In the genomic region with DNA sequence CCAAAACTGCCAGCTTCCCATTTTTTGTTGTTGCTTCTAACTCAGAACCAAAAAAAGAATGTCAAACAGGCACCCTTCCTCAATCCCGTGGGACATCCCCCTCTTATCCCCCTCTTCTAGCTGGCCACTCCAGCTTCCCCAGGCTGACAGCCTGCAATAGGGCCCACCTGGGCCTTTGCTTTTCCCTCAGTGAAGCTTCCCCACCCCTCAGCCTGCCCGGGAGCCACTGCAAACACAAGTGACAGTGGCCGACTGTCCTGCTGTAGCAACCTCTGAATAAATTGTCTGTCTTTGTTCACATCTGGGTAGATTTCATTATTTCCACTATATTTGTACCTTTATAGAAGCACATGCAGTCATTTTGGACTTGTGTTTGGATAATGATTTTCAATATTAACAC, we compare ENCODE assay signal across 12 cellular contexts.
DNase-seq lines count a peak whose midpoint lies in the region; ATAC-seq, FAIRE-seq and TF ChIP-seq lines count a peak whose summit lies in the region.
"Had no signal": no experiment of that assay in that cellular context is flagged by ENCODE, and none has a peak within 500 bp of the region (broad histone marks: within the 10 kb centered on the region; RNA-seq: fewer than 3 reads in every experiment).

No MANE protein-coding gene starts in this region.

- H2AK5ac ChIP-seq in mesenchymal stem cell (ENCODE audit: low read length, severe bottlenecking), result no peak overlapping the region

- H2BK12ac ChIP-seq in mesenchymal stem cell (ENCODE audit: low read length in 2 of 2), result no peak overlapping the region

- no peaks in the 10 kb centered on the region for H3K36me3 ChIP-seq in GM23248 (ENCODE audit: low read depth)
- no peaks in the 10 kb centered on the region for H3K36me3 ChIP-seq in astrocyte (ENCODE audit: insufficient read depth, low read length)
- no peaks in the 10 kb centered on the region for H3K36me3 ChIP-seq in mesenchymal stem cell (ENCODE audit: control insufficient read depth in 1 of 2, insufficient read depth in 2 of 2, low read depth in 1 of 2, low read length in 2 of 2)
- H3K36me3 ChIP-seq in spleen, result no peaks in the 10 kb centered on the region
- no peaks in the 10 kb centered on the region for H3K36me3 ChIP-seq in effector memory CD4-positive, alpha-beta T cell (ENCODE audit: control insufficient read depth, insufficient read depth, low read length)

- H2BK5ac ChIP-seq in mesenchymal stem cell (ENCODE audit: low read depth, low read length, poor library complexity, severe bottlenecking), result no peak overlapping the region

- H2BK15ac ChIP-seq in mesenchymal stem cell (ENCODE audit: low read depth, poor library complexity, severe bottlenecking), result no peak overlapping the region

- H3K27me3 ChIP-seq in GM23248 (replicated peaks; ENCODE audit: insufficient read depth) (no peaks in the 10 kb centered on the region; the same call in 1 of the 2 replicates), astrocyte (ENCODE audit: insufficient read depth, low read length) (no peaks in the 10 kb centered on the region), mesenchymal stem cell (ENCODE audit: control insufficient read depth in 1 of 2, insufficient read depth in 1 of 2, low read length in 2 of 2) (peaks cover 9 to 35% of the 10 kb centered on the region in 2 experiments), spleen (replicated peaks in 1 of 7) (peaks cover 0 to 4% (median 0%) of the 10 kb centered on the region in 7 donors)
- no peaks in the 10 kb centered on the region for H3K27me3 ChIP-seq in effector memory CD4-positive, alpha-beta T cell (replicated peaks; ENCODE audit: control insufficient read depth, insufficient read depth, low read length, poor library complexity, severe bottlenecking)

- H3K4me3 ChIP-seq in GM23248 (no peak overlapping the region), astrocyte (ENCODE audit: insufficient read depth, low read depth, low read length) (no peak overlapping the region), mesenchymal stem cell (ENCODE audit: insufficient read depth in 1 of 2, low read depth in 1 of 2, low read length in 2 of 2) (no peak overlapping the region), spleen (no peak overlapping the region)
- no peak overlapping the region for H3K4me3 ChIP-seq in effector memory CD4-positive, alpha-beta T cell (ENCODE audit: insufficient read depth, low read depth, low read length, poor library complexity, severe bottlenecking)
- H3K4me3 ChIP-seq: A549 had no signal

- H3K4me2 ChIP-seq in GM23248 (ENCODE audit: unreplicated experiment), result peak overlapping the region; percentile 26
- peak overlapping the region; percentile 32 for H3K4me2 ChIP-seq in astrocyte (ENCODE audit: low read length)
- no peak overlapping the region for H3K4me2 ChIP-seq in mesenchymal stem cell (ENCODE audit: low read length, poor library complexity, severe bottlenecking)
- H3K4me2 ChIP-seq: A549 had no signal

- H3F3A ChIP-seq in GM23248 (ENCODE audit: insufficient read depth), result no peaks in the 10 kb centered on the region

- H3K27me3 Mint-ChIP-seq in astrocyte (ENCODE audit: low read depth, unreplicated experiment), result peaks cover 47% of the 10 kb centered on the region

- no peak for TF ChIP-seq CTCF in astrocyte (IDR thresholded peaks at IDR 0.05; ENCODE audit: insufficient read depth, low read depth, low read length)
- no peak for TF ChIP-seq CTCF in spleen (IDR thresholded peaks at IDR 0.05 in 8 of 11, conservative IDR thresholded peaks at IDR 0.05 in 3 of 11)

- H3K14ac ChIP-seq in mesenchymal stem cell (ENCODE audit: low read length in 2 of 2), result no peak overlapping the region

- no peak overlapping the region for H3K9ac ChIP-seq in GM23248
- no peak overlapping the region for H3K9ac ChIP-seq in astrocyte (ENCODE audit: low read length)
- H3K9ac ChIP-seq in mesenchymal stem cell (ENCODE audit: low read length), result no peak overlapping the region

- TF ChIP-seq POLR2A in spleen (IDR thresholded peaks at IDR 0.05), result no peak

- no peak overlapping the region for H4K8ac ChIP-seq in mesenchymal stem cell (ENCODE audit: low read length)

- FAIRE-seq in astrocyte (lab: Jason Lieb, UNC), result no peak
- FAIRE-seq: A549, GM18507 had no signal

- H3K4me1 ChIP-seq in GM23248 (ENCODE audit: insufficient read depth) (peaks cover 9% of the 10 kb centered on the region), astrocyte (ENCODE audit: insufficient read depth, low read length) (no peaks in the 10 kb centered on the region), mesenchymal stem cell (ENCODE audit: control insufficient read depth, insufficient read depth, low read depth, low read length) (peaks cover 4% of the 10 kb centered on the region), spleen (no peaks in the 10 kb centered on the region)
- H3K4me1 ChIP-seq in effector memory CD4-positive, alpha-beta T cell (ENCODE audit: control insufficient read depth, insufficient read depth, low read length, poor library complexity, severe bottlenecking), result no peaks in the 10 kb centered on the region
- H3K4me1 ChIP-seq: A549 had no signal

- H3K9me2 ChIP-seq in GM23248 (ENCODE audit: insufficient read depth), result no peaks in the 10 kb centered on the region

- H3K79me2 ChIP-seq in GM23248 (ENCODE audit: insufficient read depth) (no peaks in the 10 kb centered on the region), astrocyte (ENCODE audit: insufficient read depth, low read length) (no peaks in the 10 kb centered on the region)

- no peaks in the 10 kb centered on the region for H3K9me3 ChIP-seq in GM23248 (ENCODE audit: low read depth)
- H3K9me3 ChIP-seq in astrocyte (ENCODE audit: insufficient read depth, low read depth, low read length), result no peaks in the 10 kb centered on the region
- no peaks in the 10 kb centered on the region for H3K9me3 ChIP-seq in mesenchymal stem cell (ENCODE audit: control insufficient read depth, low read length)
- H3K9me3 ChIP-seq in spleen, result no peaks in the 10 kb centered on the region
- H3K9me3 ChIP-seq in effector memory CD4-positive, alpha-beta T cell (ENCODE audit: control insufficient read depth, low read length), result no peaks in the 10 kb centered on the region
- H3K9me3 ChIP-seq: A549 had no signal

- H2BK120ac ChIP-seq in mesenchymal stem cell (ENCODE audit: low read depth, low read length), result no peak overlapping the region

- H4K20me1 ChIP-seq in GM23248 (ENCODE audit: insufficient read depth), result no peaks in the 10 kb centered on the region
- no peaks in the 10 kb centered on the region for H4K20me1 ChIP-seq in astrocyte (ENCODE audit: insufficient read depth, low read length)

- DNase-seq in GM23248 (no peak), astrocyte (ENCODE audit: low read depth) (no peak), mesenchymal stem cell (peak; percentile 2), spleen (peak; percentile 37)
- DNase-seq in activated T-cell treated with anti-CD3 and anti-CD28 coated beads, Interleukin-2, amount 50 U/mL, for 48 hours, result no peak
- DNase-seq in effector memory CD4-positive, alpha-beta T cell, result no peak
- DNase-seq: CD8-positive, alpha-beta memory T cell; GOT3; H9 had no signal

- H3K4me1 Mint-ChIP-seq in astrocyte (ENCODE audit: low read depth, unreplicated experiment), result peaks cover 10% of the 10 kb centered on the region
- H3K4me1 Mint-ChIP-seq: CD8-positive, alpha-beta memory T cell had no signal

- no peak overlapping the region for H3K4ac ChIP-seq in mesenchymal stem cell (ENCODE audit: low read depth in 1 of 2, low read length in 2 of 2)

- no peak overlapping the region for H3K18ac ChIP-seq in mesenchymal stem cell (ENCODE audit: low read depth in 1 of 2, low read length in 2 of 2)

- H3K79me1 ChIP-seq in mesenchymal stem cell (replicated peaks; ENCODE audit: low read length, poor library complexity, severe bottlenecking), result no peaks in the 10 kb centered on the region

- intact Hi-C loops in spleen (cut with DNase I; ENCODE audit: low total_unique reads), result no loop called here

- H3K36me3 Mint-ChIP-seq in astrocyte (ENCODE audit: low read depth, unreplicated experiment), result no peaks in the 10 kb centered on the region
- H3K36me3 Mint-ChIP-seq: CD8-positive, alpha-beta memory T cell had no signal

- no peak overlapping the region for H3K23ac ChIP-seq in mesenchymal stem cell (ENCODE audit: low read length in 2 of 2)

- no peak overlapping the region for H4K91ac ChIP-seq in mesenchymal stem cell (ENCODE audit: low read length)

- H3K9me3 Mint-ChIP-seq in astrocyte (ENCODE audit: unreplicated experiment), result peaks cover 4% of the 10 kb centered on the region
- H3K9me3 Mint-ChIP-seq: CD8-positive, alpha-beta memory T cell had no signal

- H2AFZ ChIP-seq in GM23248, result no peak overlapping the region
- H2AFZ ChIP-seq in astrocyte (ENCODE audit: low read depth, low read length), result no peak overlapping the region
- H2AFZ ChIP-seq in mesenchymal stem cell (ENCODE audit: low read depth, low read length), result no peak overlapping the region

- H3K27ac ChIP-seq in GM23248, result no peak overlapping the region
- no peak overlapping the region for H3K27ac ChIP-seq in astrocyte (ENCODE audit: low read depth, low read length)
- no peak overlapping the region for H3K27ac ChIP-seq in mesenchymal stem cell (ENCODE audit: low read length, poor library complexity, severe bottlenecking)
- no peak overlapping the region for H3K27ac ChIP-seq in spleen
- no peak overlapping the region for H3K27ac ChIP-seq in effector memory CD4-positive, alpha-beta T cell (ENCODE audit: insufficient read depth, low read length, poor library complexity, severe bottlenecking)
- H3K27ac ChIP-seq: A549 had no signal

- 48 to 50% methylated on average over 3 of the region's 3 CpGs for WGBS in GM23248 (ENCODE audit: low coverage in 1 of 2, low lambda C conversion rate in 2 of 2, missing lambda C conversion rate in 2 of 2), 2 experiments
- 80% methylated on average over 2 of the region's 3 CpGs for WGBS in mesenchymal stem cell
- 63 to 88% (median 76%) methylated on average over 3 of the region's 3 CpGs for WGBS in spleen, 5 donors

- in situ Hi-C loops in GM23248 (cut with MboI), result no loop called here

- no peak overlapping the region for H3K27ac Mint-ChIP-seq in astrocyte (ENCODE audit: unreplicated experiment)
- H3K27ac Mint-ChIP-seq: CD8-positive, alpha-beta memory T cell; H9 had no signal

- no peak overlapping the region for H3K4me3 Mint-ChIP-seq in astrocyte (ENCODE audit: unreplicated experiment)
- H3K4me3 Mint-ChIP-seq: CD8-positive, alpha-beta memory T cell; H9 had no signal

- no peak for ATAC-seq in SK-N-SH treated with all-trans-retinoic acid at 6 μM for 48 hours
- ATAC-seq: A549 had no signal

TF ChIP-seq in SK-N-SH treated with all-trans-retinoic acid at 6 μM for 48 hours, 23 proteins besides CTCF, POLR2A, EP300 and RAD21 (continues in another document):
- no peak for TF ChIP-seq ZFP30 (CRISPR knock-in tag; IDR thresholded peaks at IDR 0.05)
- TF ChIP-seq ZC3H10 (CRISPR knock-in tag; IDR thresholded peaks at IDR 0.05), result no peak
- no peak for TF ChIP-seq ISL1 (CRISPR knock-in tag; IDR thresholded peaks at IDR 0.05)
- TF ChIP-seq GLIS3 (CRISPR knock-in tag; IDR thresholded peaks at IDR 0.05), result no peak
- TF ChIP-seq TOX (CRISPR knock-in tag; IDR thresholded peaks at IDR 0.05; ENCODE audit: borderline replicate concordance), result no peak
- no peak for TF ChIP-seq ZNF565 (CRISPR knock-in tag; conservative IDR thresholded peaks at IDR 0.05; ENCODE audit: low read depth)
- TF ChIP-seq ARNTL (CRISPR knock-in tag; IDR thresholded peaks at IDR 0.05; ENCODE audit: borderline replicate concordance, low read depth), result no peak
- no peak for TF ChIP-seq CSDC2 (CRISPR knock-in tag; IDR thresholded peaks at IDR 0.05)
- no peak for TF ChIP-seq ESRRG (CRISPR knock-in tag; IDR thresholded peaks at IDR 0.05)

Comparison
In these comparisons a context has a peak if more than half of its experiments do, and no peak if none do; other contexts are left out.
1. DNase-seq: peak in mesenchymal stem cell (single experiment) and spleen (single experiment); none in GM23248 (single experiment), astrocyte (single experiment), activated T-cell treated with anti-CD3 and anti-CD28 coated beads, Interleukin-2, amount 50 U/mL, for 48 hours (0 of 2) and effector memory CD4-positive, alpha-beta T cell (0 of 3).